23 cellular contexts compared by ENCODE assay signal in the genomic region with DNA sequence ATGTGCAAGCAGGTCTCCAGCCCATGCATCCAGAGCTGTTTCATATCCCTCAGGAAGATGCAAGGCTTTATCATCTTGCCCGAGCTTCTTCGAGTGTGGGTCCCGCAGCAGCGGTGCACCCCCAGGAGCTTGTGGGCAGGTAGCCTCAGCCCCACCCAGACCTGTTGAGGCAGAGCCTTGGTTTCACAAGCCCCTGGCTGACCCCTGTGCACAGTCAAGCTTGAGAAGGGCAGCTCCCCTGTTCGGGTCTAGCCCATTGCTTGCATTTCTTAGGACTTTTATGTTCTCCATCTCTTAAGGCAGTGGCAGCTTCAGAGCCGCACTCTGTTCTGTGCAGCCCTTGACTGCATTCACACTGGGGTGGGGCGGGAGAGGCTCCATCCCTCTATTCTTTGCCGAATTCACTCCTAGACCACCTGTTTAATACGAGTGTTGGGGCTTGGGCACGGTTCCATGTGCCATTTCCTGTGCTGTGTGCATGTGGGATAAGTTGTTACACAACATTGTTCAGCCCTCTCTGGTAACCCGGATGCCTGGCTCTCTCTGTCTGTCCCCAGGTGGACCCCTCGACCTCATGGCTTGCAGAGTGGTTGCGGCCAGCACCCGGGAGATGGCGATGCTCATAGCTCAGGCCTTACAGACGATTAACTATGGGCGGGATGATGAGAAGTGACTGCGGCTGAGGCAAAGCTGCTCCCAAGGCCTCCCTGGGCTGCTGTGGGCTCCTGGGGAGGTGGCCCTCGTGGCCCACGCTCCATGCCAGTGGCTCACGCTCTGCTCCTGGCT.
"Had no signal": no experiment of that assay in that cellular context is flagged by ENCODE, and none has a peak within 500 bp of the region (broad histone marks: within the 10 kb centered on the region; RNA-seq: fewer than 3 reads in every experiment).

No MANE protein-coding gene starts in this region.

- H3K27ac ChIP-seq: hepatocyte, parathyroid adenoma, stomach, tibial nerve had no signal

- H3K36me3 Mint-ChIP-seq: activated naive CD4-positive, alpha-beta T cell treated with anti-CD3 and anti-CD28 coated beads, Interleukin-2, amount 10 ng/mL, durations not matched to agents 7 days and 5 days; natural killer cell had no signal

- H3K4me1 Mint-ChIP-seq: activated naive CD8-positive, alpha-beta T cell treated with anti-CD3 and anti-CD28 coated beads, Interleukin-2, amount 50 U/mL, for 24 hours; immature natural killer cell; natural killer cell had no signal

- ATAC-seq: activated naive CD8-positive, alpha-beta T cell treated with anti-CD3 and anti-CD28 coated beads, Interleukin-2, amount 50 U/mL, for 24 hours; activated T-cell treated with anti-CD3 and anti-CD28 coated beads, Interleukin-2, amount 50 U/mL, for 72 hours; natural killer cell; stimulated activated memory B cell treated with anti-CD40 and anti-IgM and Interleukin-4, amounts not matched to agents 10 μg/mL and 1 μg/mL and 100 μg/mL, for 72 hours had no signal

- H3K9me3 Mint-ChIP-seq: activated B cell treated with CpG ODN at 0.5 μM for 24 hours; activated naive CD4-positive, alpha-beta T cell treated with anti-CD3 and anti-CD28 coated beads, Interleukin-2, amount 10 ng/mL, durations not matched to agents 7 days and 5 days; activated naive CD8-positive, alpha-beta T cell treated with anti-CD3 and anti-CD28 coated beads, Interleukin-2, amount 50 U/mL, for 24 hours; activated T-cell treated with anti-CD3 and anti-CD28 coated beads, Interleukin-2, amount 50 U/mL, for 72 hours; brain; immature natural killer cell; natural killer cell; stimulated activated memory B cell treated with anti-CD40 and anti-IgM and Interleukin-4, amounts not matched to agents 10 μg/mL and 1 μg/mL and 100 μg/mL, for 72 hours had no signal

- H3K27ac Mint-ChIP-seq: activated B cell treated with CpG ODN at 0.5 μM for 24 hours; activated naive CD4-positive, alpha-beta T cell treated with anti-CD3 and anti-CD28 coated beads, Interleukin-2, amount 10 ng/mL, durations not matched to agents 7 days and 5 days; activated naive CD8-positive, alpha-beta T cell treated with anti-CD3 and anti-CD28 coated beads, Interleukin-2, amount 50 U/mL, for 24 hours; activated T-cell treated with anti-CD3 and anti-CD28 coated beads, Interleukin-2, amount 50 U/mL, for 72 hours; immature natural killer cell; natural killer cell; stimulated activated memory B cell treated with anti-CD40 and anti-IgM and Interleukin-4, amounts not matched to agents 10 μg/mL and 1 μg/mL and 100 μg/mL, for 72 hours had no signal

- H3K9me3 ChIP-seq: stomach, suprapubic skin, tibial nerve, uterus had no signal

- DNase-seq: activated B cell treated with CpG ODN at 0.5 μM for 24 hours; activated CD4-positive, alpha-beta T cell treated with anti-CD3 and anti-CD28 coated beads for 4 hours; activated CD4-positive, alpha-beta T cell treated with anti-CD3 and anti-CD28 coated beads, Interleukin-2, amount 50 U/mL, for 48 hours; activated effector memory CD4-positive, alpha-beta T cell treated with anti-CD3 and anti-CD28 coated beads, Interleukin-2, amount 50 U/mL, for 16 hours; activated naive CD4-positive, alpha-beta T cell treated with anti-CD3 and anti-CD28 coated beads, Interleukin-2, amount 10 ng/mL, durations not matched to agents 7 days and 5 days; activated naive CD8-positive, alpha-beta T cell treated with anti-CD3 and anti-CD28 coated beads, Interleukin-2, amount 50 U/mL, for 24 hours; activated T-cell treated with anti-CD3 and anti-CD28 coated beads, Interleukin-2, amount 50 U/mL, for 72 hours; effector CD4-positive, alpha-beta T cell; immature natural killer cell; natural killer cell; nucleus accumbens; stimulated activated CD4-positive, alpha-beta T cell treated with anti-CD3 and anti-CD28 coated beads, Interleukin-15, amount 100 ng/mL, for 24 hours; stomach; T-helper 1 cell; T-helper 9 cell; uterus had no signal

- H3K4me3 Mint-ChIP-seq: activated B cell treated with CpG ODN at 0.5 μM for 24 hours; activated naive CD4-positive, alpha-beta T cell treated with anti-CD3 and anti-CD28 coated beads, Interleukin-2, amount 10 ng/mL, durations not matched to agents 7 days and 5 days; activated naive CD8-positive, alpha-beta T cell treated with anti-CD3 and anti-CD28 coated beads, Interleukin-2, amount 50 U/mL, for 24 hours; activated T-cell treated with anti-CD3 and anti-CD28 coated beads, Interleukin-2, amount 50 U/mL, for 72 hours; brain; immature natural killer cell; natural killer cell; stimulated activated memory B cell treated with anti-CD40 and anti-IgM and Interleukin-4, amounts not matched to agents 10 μg/mL and 1 μg/mL and 100 μg/mL, for 72 hours had no signal

- H3K36me3 ChIP-seq: uterus had no signal

- H3K27me3 Mint-ChIP-seq: activated B cell treated with CpG ODN at 0.5 μM for 24 hours; activated naive CD4-positive, alpha-beta T cell treated with anti-CD3 and anti-CD28 coated beads, Interleukin-2, amount 10 ng/mL, durations not matched to agents 7 days and 5 days; activated naive CD8-positive, alpha-beta T cell treated with anti-CD3 and anti-CD28 coated beads, Interleukin-2, amount 50 U/mL, for 24 hours; stimulated activated memory B cell treated with anti-CD40 and anti-IgM and Interleukin-4, amounts not matched to agents 10 μg/mL and 1 μg/mL and 100 μg/mL, for 72 hours had no signal

- H3K4me3 ChIP-seq: hepatocyte, smooth muscle cell, stomach, suprapubic skin, tibial nerve, uterus had no signal

- H3K4me1 ChIP-seq: parathyroid adenoma, uterus had no signal

- H3K27me3 ChIP-seq: hepatocyte, stomach, suprapubic skin, tibial nerve, uterus had no signal
